25 cellular contexts compared by ENCODE assay signal in genomic region chrX:131226591-131226990, GRCh38.
"Had no signal": no experiment of that assay in that cellular context is flagged by ENCODE, and none has a peak within 500 bp of the region (broad histone marks: within the 10 kb centered on the region; RNA-seq: fewer than 3 reads in every experiment).

No MANE protein-coding gene starts in this region.

- H3K36me3 ChIP-seq: colonic mucosa, esophagus squamous epithelium, gastrocnemius medialis, heart right ventricle, left lung, lower lobe of right lung had no signal

- ATAC-seq: effector memory CD8-positive, alpha-beta T cell; esophagus mucosa; gastrocnemius medialis; heart right ventricle; left cardiac atrium; left lung; left ventricle myocardium superior; lower lobe of right lung; mucosa of descending colon had no signal

- H3K4me3 ChIP-seq: colonic mucosa, esophagus squamous epithelium, gastrocnemius medialis, heart right ventricle, left lung, lower lobe of right lung, mucosa of descending colon had no signal

- H3K27me3 ChIP-seq: esophagus squamous epithelium, gastrocnemius medialis, left lung had no signal

- H3K27ac ChIP-seq: colonic mucosa, epithelial cell of prostate, esophagus squamous epithelium, gastrocnemius medialis, heart right ventricle, left lung, lower lobe of right lung had no signal

- FAIRE-seq: endometrium, islet of Langerhans, keratinocyte had no signal

- H3K9me3 ChIP-seq: colonic mucosa, esophagus squamous epithelium, gastrocnemius medialis, heart right ventricle, left lung, lower lobe of right lung, mucosa of descending colon had no signal

- DNase-seq: colonic mucosa; cortex of kidney; effector CD8-positive, alpha-beta T cell; effector memory CD8-positive, alpha-beta T cell; endodermal cell; erythroblast; esophagus squamous epithelium; foreskin fibroblast; foreskin melanocyte; gastrocnemius medialis; glutamatergic neuron; head of caudate nucleus; heart right ventricle; hippocampal formation; left cardiac atrium; left lung; left ventricle myocardium superior; lower lobe of right lung; mesenchymal stem cell; mucosa of descending colon had no signal

- H3K4me1 ChIP-seq: colonic mucosa, esophagus squamous epithelium, gastrocnemius medialis, heart right ventricle, left lung, lower lobe of right lung had no signal
